21 cellular contexts compared by ENCODE assay signal in the genomic region with DNA sequence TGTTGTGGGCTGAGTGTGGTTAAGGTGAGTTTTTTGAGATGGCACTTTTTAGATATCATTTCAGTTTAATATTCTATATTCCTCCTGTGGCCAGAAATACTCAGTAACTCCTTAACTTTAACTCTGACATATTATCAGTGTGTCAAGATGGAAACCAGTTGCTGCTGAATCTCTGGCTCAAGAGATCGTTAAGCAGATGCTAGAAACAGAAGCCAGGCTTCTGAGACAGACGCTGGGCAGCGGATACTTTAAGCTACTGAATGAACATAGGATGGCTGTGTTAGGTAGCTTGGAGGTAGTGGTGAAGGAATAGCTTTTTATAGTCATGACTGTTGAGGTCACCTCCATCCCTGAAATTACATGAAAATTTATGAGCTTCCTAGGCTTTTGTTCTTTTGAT.
DNase-seq lines count a peak whose midpoint lies in the region; ATAC-seq and TF ChIP-seq lines count a peak whose summit lies in the region.
"Had no signal": no experiment of that assay in that cellular context is flagged by ENCODE, and none has a peak within 500 bp of the region (broad histone marks: within the 10 kb centered on the region; RNA-seq: fewer than 3 reads in every experiment).

No MANE protein-coding gene starts in this region.

- WGBS in right cardiac atrium = 32% methylated on average over 3 of the region's 3 CpGs

- H3K9me3 ChIP-seq in right cardiac atrium (ENCODE audit: control insufficient read depth, low read length) = no peaks in the 10 kb centered on the region
- H3K9me3 ChIP-seq in left lung = no peaks in the 10 kb centered on the region
- H3K9me3 ChIP-seq in WERI-Rb-1 (ENCODE audit: severe bottlenecking) = no peaks in the 10 kb centered on the region
- H3K9me3 ChIP-seq in SJCRH30 (replicated peaks) = no peaks in the 10 kb centered on the region
- H3K9me3 ChIP-seq: A549; BE2C; BLaER1 treated with 17β-estradiol and CSF1 and Interleukin-3, amounts not matched to agents 10 nM and 100 nM had no signal

- H3K27ac ChIP-seq in right cardiac atrium (ENCODE audit: low read length) (no peak overlapping the region), left lung (no peak overlapping the region), WERI-Rb-1 (no peak overlapping the region), SJCRH30 (no peak overlapping the region)
- H3K27ac ChIP-seq: A549; BLaER1 treated with 17β-estradiol and CSF1 and Interleukin-3, amounts not matched to agents 10 nM and 100 nM; GM23248 had no signal

- no peak for DNase-seq in Right ventricle myocardium superior
- no peak for DNase-seq in right cardiac atrium
- DNase-seq in ELF-1 (ENCODE audit: low read depth, low spot score) = peak; percentile 7
- DNase-seq in SK-N-DZ (ENCODE audit: low spot score) = peak; percentile 38
- no peak for DNase-seq in left lung
- DNase-seq in WERI-Rb-1 = no peak
- DNase-seq in DMS79 treated with DMSO at 0.1 percent for 48 hours (lab: John Stamatoyannopoulos, UW) = no peak
- no peak for DNase-seq in SJCRH30
- DNase-seq: 8988T; ACHN; AML-193; BE2C; CD4-positive, alpha-beta T cell; CD8-positive, alpha-beta memory T cell; DMS 273 treated with DMSO at 0.1 percent for 48 hours; DMS79; GM23248; H7; HCEC 1CT had no signal

- H3K4me1 ChIP-seq in right cardiac atrium (ENCODE audit: control insufficient read depth, insufficient read depth, low read length) (no peaks in the 10 kb centered on the region), left lung (peaks cover 0 to 4% of the 10 kb centered on the region in 2 donors), SJCRH30 (no peaks in the 10 kb centered on the region)
- H3K4me1 ChIP-seq: A549; BE2C; BLaER1 treated with 17β-estradiol and CSF1 and Interleukin-3, amounts not matched to agents 10 nM and 100 nM had no signal

- ATAC-seq in Right ventricle myocardium superior (ENCODE audit: poor library complexity) = peak; percentile 74
- no peak for ATAC-seq in right cardiac atrium
- ATAC-seq in left lung = peak; percentile 21
- ATAC-seq: A549 had no signal

- no peaks in the 10 kb centered on the region for H3K36me3 ChIP-seq in left lung
- no peaks in the 10 kb centered on the region for H3K36me3 ChIP-seq in WERI-Rb-1
- no peaks in the 10 kb centered on the region for H3K36me3 ChIP-seq in SJCRH30
- H3K36me3 ChIP-seq: BE2C; BLaER1 treated with 17β-estradiol and CSF1 and Interleukin-3, amounts not matched to agents 10 nM and 100 nM had no signal

- TF ChIP-seq CTCF in left lung (IDR thresholded peaks at IDR 0.05) (no peak), WERI-Rb-1 (IDR thresholded peaks at IDR 0.05; ENCODE audit: low read depth, low read length) (no peak)

- H3K4me3 ChIP-seq in right cardiac atrium (ENCODE audit: low read length) (no peak overlapping the region), left lung (no peak overlapping the region), WERI-Rb-1 (ENCODE audit: low read depth, low read length) (no peak overlapping the region), SJCRH30 (no peak overlapping the region)
- H3K4me3 ChIP-seq: A549; BLaER1 treated with 17β-estradiol and CSF1 and Interleukin-3, amounts not matched to agents 10 nM and 100 nM; GM23248 had no signal

- H3K27me3 ChIP-seq in right cardiac atrium (ENCODE audit: control insufficient read depth, insufficient read depth) (no peaks in the 10 kb centered on the region), left lung (no peaks in the 10 kb centered on the region), WERI-Rb-1 (ENCODE audit: insufficient read depth, low read depth, severe bottlenecking) (no peaks in the 10 kb centered on the region), SJCRH30 (no peaks in the 10 kb centered on the region; the same call in 1 of the 2 replicates)
- H3K27me3 ChIP-seq: BE2C; BLaER1 treated with 17β-estradiol and CSF1 and Interleukin-3, amounts not matched to agents 10 nM and 100 nM had no signal

- intact Hi-C loops in Right ventricle myocardium superior (cut with DNase I) (no loop called here), right cardiac atrium (cut with DNase I) (no loop called here), left lung (cut with DNase I) (no loop called here)

Comparison
In these comparisons a context has a peak if more than half of its experiments do, and no peak if none do; other contexts are left out.
1. ATAC-seq: peak in Right ventricle myocardium superior (single experiment) and left lung (single experiment); none in right cardiac atrium (0 of 2).
2. DNase-seq: peak in ELF-1 (single experiment) and SK-N-DZ (single experiment); none in Right ventricle myocardium superior (single experiment), right cardiac atrium (0 of 3), left lung (0 of 2), WERI-Rb-1 (single experiment), DMS79 treated with DMSO at 0.1 percent for 48 hours (single experiment) and SJCRH30 (0 of 2).